1 cellular context compared by ENCODE assay signal in the genomic region with DNA sequence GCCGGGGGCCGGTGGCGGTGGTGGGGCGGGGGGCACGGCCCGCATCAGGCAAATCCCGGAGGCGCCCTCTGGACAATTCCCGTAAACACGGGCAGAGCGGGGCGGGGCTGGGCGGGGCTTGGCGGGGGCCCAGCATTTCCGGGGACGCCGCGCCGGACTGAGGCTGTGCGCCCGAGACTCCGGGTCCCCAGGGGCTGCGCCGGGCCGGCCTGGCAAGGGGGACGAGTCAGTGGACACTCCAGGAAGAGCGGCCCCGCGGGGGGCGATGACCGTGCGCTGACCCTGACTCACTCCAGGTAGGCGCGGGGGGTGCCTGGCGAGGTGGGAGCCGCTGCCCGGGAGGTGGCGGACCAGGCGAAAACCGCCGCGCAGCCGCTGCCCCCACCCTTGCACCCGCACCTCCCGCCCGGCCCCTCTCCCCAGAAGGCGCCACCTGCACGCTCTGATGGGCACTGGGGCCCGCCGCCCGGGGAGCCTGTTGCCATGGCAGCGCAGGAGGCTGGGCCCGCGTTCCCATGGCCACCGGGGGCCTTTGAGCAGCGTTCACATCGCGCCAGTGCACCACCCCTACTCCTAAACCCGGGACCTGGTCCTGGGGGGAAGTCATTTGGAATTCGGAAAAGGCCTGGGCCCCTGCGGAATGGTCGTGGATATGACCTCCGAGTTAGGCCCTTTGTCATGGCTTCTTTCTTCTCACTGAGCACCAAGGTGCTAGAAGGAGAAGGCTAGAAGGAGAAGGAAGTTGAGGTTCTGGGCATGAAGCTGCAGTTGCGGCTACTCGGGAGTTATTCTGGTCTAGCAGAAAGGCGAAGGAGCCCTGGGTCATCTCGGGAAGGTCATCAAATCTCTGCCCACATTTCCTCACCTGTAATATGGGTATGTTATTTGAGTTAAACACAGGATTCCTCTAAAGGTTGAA.
TF ChIP-seq lines count a peak whose summit lies in the region.

No MANE protein-coding gene starts in this region.

TF ChIP-seq in K562, 482 proteins besides CTCF, POLR2A, EP300 and RAD21 (continued from another document and continues in another):
- TF ChIP-seq, protein P1, sequence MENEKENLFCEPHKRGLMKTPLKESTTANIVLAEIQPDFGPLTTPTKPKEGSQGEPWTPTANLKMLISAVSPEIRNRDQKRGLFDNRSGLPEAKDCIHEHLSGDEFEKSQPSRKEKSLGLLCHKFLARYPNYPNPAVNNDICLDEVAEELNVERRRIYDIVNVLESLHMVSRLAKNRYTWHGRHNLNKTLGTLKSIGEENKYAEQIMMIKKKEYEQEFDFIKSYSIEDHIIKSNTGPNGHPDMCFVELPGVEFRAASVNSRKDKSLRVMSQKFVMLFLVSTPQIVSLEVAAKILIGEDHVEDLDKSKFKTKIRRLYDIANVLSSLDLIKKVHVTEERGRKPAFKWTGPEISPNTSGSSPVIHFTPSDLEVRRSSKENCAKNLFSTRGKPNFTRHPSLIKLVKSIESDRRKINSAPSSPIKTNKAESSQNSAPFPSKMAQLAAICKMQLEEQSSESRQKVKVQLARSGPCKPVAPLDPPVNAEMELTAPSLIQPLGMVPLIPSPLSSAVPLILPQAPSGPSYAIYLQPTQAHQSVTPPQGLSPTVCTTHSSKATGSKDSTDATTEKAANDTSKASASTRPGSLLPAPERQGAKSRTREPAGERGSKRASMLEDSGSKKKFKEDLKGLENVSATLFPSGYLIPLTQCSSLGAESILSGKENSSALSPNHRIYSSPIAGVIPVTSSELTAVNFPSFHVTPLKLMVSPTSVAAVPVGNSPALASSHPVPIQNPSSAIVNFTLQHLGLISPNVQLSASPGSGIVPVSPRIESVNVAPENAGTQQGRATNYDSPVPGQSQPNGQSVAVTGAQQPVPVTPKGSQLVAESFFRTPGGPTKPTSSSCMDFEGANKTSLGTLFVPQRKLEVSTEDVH (IDR thresholded peaks at IDR 0.05; ENCODE audit: low read depth, partially characterized antibody) = no peak
- TF ChIP-seq ZNF121 (CRISPR knock-in tag; conservative IDR thresholded peaks at IDR 0.05) (no peak), ZNF384 (IDR thresholded peaks at IDR 0.05; ENCODE audit: low read depth, low read length) (no peak), SMAD4 (CRISPR knock-in tag; conservative IDR thresholded peaks at IDR 0.05) (peak; percentile 12; the same call in 1 of the 2 replicates), DACH1 (IDR thresholded peaks at IDR 0.05; ENCODE audit: partially characterized antibody) (no peak), PURB (CRISPR knock-in tag; IDR thresholded peaks at IDR 0.05; ENCODE audit: low read depth) (no peak), HNRNPH1 (optimal IDR thresholded peaks at IDR 0.05; ENCODE audit: low read depth, low read length) (no peak), PRMT5 (CRISPR knock-in tag; IDR thresholded peaks at IDR 0.05) (no peak), MCM3 (IDR thresholded peaks at IDR 0.05) (no peak), SP2 (IDR thresholded peaks at IDR 0.05; ENCODE audit: extremely low read depth, low read depth, low read length, poor library complexity, severe bottlenecking) (no peak), RFX5 (IDR thresholded peaks at IDR 0.05; ENCODE audit: low read depth, low read length) (no peak), ETV6 (IDR thresholded peaks at IDR 0.05; ENCODE audit: borderline replicate concordance in 1 of 2, low read depth in 2 of 2, low read length in 1 of 2) (no peak), ETV6 (CRISPR knock-in tag; IDR thresholded peaks at IDR 0.05; ENCODE audit: borderline replicate concordance) (no peak), SPI1 (IDR thresholded peaks at IDR 0.05; ENCODE audit: borderline replicate concordance, low read depth, low read length) (no peak), CREB1 (IDR thresholded peaks at IDR 0.05) (no peak), CREB1 (CRISPR knock-in tag; IDR thresholded peaks at IDR 0.05) (no peak), ZNF263 (CRISPR knock-in tag; IDR thresholded peaks at IDR 0.05; ENCODE audit: borderline replicate concordance) (peak; percentile 63; the same call in 1 of the 2 replicates), ZSCAN29 (IDR thresholded peaks at IDR 0.05) (no peak), CSDE1 (IDR thresholded peaks at IDR 0.05) (peak in 1 of 2 experiments; percentile 90; a peak in 2 of 4 replicates), TAF15 (IDR thresholded peaks at IDR 0.05; ENCODE audit: low read depth, low read length) (no peak), ZNF354B (CRISPR knock-in tag; IDR thresholded peaks at IDR 0.05) (no peak), RBM14 (IDR thresholded peaks at IDR 0.05; ENCODE audit: borderline replicate concordance, insufficient read depth, low read depth, low read length) (no peak), SAFB (IDR thresholded peaks at IDR 0.05; ENCODE audit: borderline replicate concordance, low read depth, low read length) (no peak), NBN (IDR thresholded peaks at IDR 0.05; ENCODE audit: low read depth) (no peak), TAF7 (tag; IDR thresholded peaks at IDR 0.05) (no peak), STAT5A (IDR thresholded peaks at IDR 0.05; ENCODE audit: borderline replicate concordance, low read length) (no peak)
- TF ChIP-seq, protein P2, sequence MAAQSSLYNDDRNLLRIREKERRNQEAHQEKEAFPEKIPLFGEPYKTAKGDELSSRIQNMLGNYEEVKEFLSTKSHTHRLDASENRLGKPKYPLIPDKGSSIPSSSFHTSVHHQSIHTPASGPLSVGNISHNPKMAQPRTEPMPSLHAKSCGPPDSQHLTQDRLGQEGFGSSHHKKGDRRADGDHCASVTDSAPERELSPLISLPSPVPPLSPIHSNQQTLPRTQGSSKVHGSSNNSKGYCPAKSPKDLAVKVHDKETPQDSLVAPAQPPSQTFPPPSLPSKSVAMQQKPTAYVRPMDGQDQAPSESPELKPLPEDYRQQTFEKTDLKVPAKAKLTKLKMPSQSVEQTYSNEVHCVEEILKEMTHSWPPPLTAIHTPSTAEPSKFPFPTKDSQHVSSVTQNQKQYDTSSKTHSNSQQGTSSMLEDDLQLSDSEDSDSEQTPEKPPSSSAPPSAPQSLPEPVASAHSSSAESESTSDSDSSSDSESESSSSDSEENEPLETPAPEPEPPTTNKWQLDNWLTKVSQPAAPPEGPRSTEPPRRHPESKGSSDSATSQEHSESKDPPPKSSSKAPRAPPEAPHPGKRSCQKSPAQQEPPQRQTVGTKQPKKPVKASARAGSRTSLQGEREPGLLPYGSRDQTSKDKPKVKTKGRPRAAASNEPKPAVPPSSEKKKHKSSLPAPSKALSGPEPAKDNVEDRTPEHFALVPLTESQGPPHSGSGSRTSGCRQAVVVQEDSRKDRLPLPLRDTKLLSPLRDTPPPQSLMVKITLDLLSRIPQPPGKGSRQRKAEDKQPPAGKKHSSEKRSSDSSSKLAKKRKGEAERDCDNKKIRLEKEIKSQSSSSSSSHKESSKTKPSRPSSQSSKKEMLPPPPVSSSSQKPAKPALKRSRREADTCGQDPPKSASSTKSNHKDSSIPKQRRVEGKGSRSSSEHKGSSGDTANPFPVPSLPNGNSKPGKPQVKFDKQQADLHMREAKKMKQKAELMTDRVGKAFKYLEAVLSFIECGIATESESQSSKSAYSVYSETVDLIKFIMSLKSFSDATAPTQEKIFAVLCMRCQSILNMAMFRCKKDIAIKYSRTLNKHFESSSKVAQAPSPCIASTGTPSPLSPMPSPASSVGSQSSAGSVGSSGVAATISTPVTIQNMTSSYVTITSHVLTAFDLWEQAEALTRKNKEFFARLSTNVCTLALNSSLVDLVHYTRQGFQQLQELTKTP (IDR thresholded peaks at IDR 0.05; ENCODE audit: low read depth in 1 of 2, partially characterized antibody in 2 of 2) = no peak
- TF ChIP-seq, protein P3, sequence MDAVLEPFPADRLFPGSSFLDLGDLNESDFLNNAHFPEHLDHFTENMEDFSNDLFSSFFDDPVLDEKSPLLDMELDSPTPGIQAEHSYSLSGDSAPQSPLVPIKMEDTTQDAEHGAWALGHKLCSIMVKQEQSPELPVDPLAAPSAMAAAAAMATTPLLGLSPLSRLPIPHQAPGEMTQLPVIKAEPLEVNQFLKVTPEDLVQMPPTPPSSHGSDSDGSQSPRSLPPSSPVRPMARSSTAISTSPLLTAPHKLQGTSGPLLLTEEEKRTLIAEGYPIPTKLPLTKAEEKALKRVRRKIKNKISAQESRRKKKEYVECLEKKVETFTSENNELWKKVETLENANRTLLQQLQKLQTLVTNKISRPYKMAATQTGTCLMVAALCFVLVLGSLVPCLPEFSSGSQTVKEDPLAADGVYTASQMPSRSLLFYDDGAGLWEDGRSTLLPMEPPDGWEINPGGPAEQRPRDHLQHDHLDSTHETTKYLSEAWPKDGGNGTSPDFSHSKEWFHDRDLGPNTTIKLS (IDR thresholded peaks at IDR 0.05; ENCODE audit: borderline replicate concordance, low read depth) = no peak
- TF ChIP-seq, protein P4, sequence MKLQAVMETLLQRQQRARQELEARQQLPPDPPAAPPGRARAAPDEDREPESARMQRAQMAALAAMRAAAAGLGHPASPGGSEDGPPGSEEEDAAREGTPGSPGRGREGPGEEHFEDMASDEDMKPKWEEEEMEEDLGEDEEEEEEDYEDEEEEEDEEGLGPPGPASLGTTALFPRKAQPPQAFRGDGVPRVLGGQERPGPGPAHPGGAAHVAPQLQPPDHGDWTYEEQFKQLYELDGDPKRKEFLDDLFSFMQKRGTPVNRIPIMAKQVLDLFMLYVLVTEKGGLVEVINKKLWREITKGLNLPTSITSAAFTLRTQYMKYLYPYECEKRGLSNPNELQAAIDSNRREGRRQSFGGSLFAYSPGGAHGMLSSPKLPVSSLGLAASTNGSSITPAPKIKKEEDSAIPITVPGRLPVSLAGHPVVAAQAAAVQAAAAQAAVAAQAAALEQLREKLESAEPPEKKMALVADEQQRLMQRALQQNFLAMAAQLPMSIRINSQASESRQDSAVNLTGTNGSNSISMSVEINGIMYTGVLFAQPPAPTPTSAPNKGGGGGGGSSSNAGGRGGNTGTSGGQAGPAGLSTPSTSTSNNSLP (IDR thresholded peaks at IDR 0.05; ENCODE audit: borderline replicate concordance, low read depth, low read length) = no peak
- TF ChIP-seq, protein P5, sequence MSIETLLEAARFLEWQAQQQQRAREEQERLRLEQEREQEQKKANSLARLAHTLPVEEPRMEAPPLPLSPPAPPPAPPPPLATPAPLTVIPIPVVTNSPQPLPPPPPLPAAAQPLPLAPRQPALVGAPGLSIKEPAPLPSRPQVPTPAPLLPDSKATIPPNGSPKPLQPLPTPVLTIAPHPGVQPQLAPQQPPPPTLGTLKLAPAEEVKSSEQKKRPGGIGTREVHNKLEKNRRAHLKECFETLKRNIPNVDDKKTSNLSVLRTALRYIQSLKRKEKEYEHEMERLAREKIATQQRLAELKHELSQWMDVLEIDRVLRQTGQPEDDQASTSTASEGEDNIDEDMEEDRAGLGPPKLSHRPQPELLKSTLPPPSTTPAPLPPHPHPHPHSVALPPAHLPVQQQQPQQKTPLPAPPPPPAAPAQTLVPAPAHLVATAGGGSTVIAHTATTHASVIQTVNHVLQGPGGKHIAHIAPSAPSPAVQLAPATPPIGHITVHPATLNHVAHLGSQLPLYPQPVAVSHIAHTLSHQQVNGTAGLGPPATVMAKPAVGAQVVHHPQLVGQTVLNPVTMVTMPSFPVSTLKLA (conservative IDR thresholded peaks at IDR 0.05) = no peak; a peak in 1 of 4 replicates
- TF ChIP-seq, protein P6, sequence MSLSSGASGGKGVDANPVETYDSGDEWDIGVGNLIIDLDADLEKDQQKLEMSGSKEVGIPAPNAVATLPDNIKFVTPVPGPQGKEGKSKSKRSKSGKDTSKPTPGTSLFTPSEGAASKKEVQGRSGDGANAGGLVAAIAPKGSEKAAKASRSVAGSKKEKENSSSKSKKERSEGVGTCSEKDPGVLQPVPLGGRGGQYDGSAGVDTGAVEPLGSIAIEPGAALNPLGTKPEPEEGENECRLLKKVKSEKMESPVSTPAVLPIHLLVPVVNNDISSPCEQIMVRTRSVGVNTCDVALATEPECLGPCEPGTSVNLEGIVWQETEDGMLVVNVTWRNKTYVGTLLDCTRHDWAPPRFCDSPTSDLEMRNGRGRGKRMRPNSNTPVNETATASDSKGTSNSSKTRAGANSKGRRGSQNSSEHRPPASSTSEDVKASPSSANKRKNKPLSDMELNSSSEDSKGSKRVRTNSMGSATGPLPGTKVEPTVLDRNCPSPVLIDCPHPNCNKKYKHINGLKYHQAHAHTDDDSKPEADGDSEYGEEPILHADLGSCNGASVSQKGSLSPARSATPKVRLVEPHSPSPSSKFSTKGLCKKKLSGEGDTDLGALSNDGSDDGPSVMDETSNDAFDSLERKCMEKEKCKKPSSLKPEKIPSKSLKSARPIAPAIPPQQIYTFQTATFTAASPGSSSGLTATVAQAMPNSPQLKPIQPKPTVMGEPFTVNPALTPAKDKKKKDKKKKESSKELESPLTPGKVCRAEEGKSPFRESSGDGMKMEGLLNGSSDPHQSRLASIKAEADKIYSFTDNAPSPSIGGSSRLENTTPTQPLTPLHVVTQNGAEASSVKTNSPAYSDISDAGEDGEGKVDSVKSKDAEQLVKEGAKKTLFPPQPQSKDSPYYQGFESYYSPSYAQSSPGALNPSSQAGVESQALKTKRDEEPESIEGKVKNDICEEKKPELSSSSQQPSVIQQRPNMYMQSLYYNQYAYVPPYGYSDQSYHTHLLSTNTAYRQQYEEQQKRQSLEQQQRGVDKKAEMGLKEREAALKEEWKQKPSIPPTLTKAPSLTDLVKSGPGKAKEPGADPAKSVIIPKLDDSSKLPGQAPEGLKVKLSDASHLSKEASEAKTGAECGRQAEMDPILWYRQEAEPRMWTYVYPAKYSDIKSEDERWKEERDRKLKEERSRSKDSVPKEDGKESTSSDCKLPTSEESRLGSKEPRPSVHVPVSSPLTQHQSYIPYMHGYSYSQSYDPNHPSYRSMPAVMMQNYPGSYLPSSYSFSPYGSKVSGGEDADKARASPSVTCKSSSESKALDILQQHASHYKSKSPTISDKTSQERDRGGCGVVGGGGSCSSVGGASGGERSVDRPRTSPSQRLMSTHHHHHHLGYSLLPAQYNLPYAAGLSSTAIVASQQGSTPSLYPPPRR (CRISPR knock-in tag; IDR thresholded peaks at IDR 0.05; ENCODE audit: borderline replicate concordance) = no peak
